Comparison of ENCODE assay signal across 1 cellular context in genomic region chr4:103019319-103020124, GRCh38.
TF ChIP-seq lines count a peak whose summit lies in the region.

A gene with protein sequence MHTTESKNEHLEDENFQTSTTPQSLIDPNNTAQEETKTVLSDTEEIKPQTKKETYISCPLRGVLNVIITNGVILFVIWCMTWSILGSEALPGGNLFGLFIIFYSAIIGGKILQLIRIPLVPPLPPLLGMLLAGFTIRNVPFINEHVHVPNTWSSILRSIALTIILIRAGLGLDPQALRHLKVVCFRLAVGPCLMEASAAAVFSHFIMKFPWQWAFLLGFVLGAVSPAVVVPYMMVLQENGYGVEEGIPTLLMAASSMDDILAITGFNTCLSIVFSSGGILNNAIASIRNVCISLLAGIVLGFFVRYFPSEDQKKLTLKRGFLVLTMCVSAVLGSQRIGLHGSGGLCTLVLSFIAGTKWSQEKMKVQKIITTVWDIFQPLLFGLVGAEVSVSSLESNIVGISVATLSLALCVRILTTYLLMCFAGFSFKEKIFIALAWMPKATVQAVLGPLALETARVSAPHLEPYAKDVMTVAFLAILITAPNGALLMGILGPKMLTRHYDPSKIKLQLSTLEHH (minus strand): TSS chr4:103019705. CDS start chr4:102991711, 27,994 bp downstream.

TF ChIP-seq in K562, 482 proteins besides CTCF, POLR2A, EP300 and RAD21 (continued from another document and continues in another):
- TF ChIP-seq ETS1 (conservative IDR thresholded peaks at IDR 0.05; ENCODE audit: control insufficient read depth, low read depth, low read length) (peak; percentile 70; the same call in 1 of the 2 replicates), CCNT2 (IDR thresholded peaks at IDR 0.05; ENCODE audit: borderline replicate concordance, extremely low read depth, insufficient read length, low read depth, low read length) (peak; percentile 90), CHD4 (IDR thresholded peaks at IDR 0.05; ENCODE audit: insufficient read depth, insufficient replicate concordance, low read depth, low read length, poor library complexity, severe bottlenecking) (no peak), KAT8 (IDR thresholded peaks at IDR 0.05; ENCODE audit: low read depth) (no peak), TAF7 (tag; IDR thresholded peaks at IDR 0.05) (peak; percentile 10; the same call in 1 of the 2 replicates), TAF9B (IDR thresholded peaks at IDR 0.05; ENCODE audit: partially characterized antibody) (peak; percentile 70), NFE2 (IDR thresholded peaks at IDR 0.05; ENCODE audit: low read depth) (no peak), FOXJ2 (tag; IDR thresholded peaks at IDR 0.05) (no peak), NEUROD1 (IDR thresholded peaks at IDR 0.05; ENCODE audit: borderline replicate concordance, low read depth, low read length, partially characterized antibody) (no peak), HDAC3 (IDR thresholded peaks at IDR 0.05; ENCODE audit: borderline replicate concordance, partially characterized antibody) (peak; percentile 36), CSDE1 (IDR thresholded peaks at IDR 0.05) (peak in 1 of 2 experiments; percentile 67; a peak in 1 of 4 replicates), HOXB6 (CRISPR knock-in tag; IDR thresholded peaks at IDR 0.05; ENCODE audit: borderline replicate concordance) (no peak), ZNF318 (IDR thresholded peaks at IDR 0.05; ENCODE audit: borderline replicate concordance in 1 of 2, low read depth in 1 of 2) (no peak; a peak in 1 of 4 replicates), CBX8 (IDR thresholded peaks at IDR 0.05; ENCODE audit: borderline replicate concordance, extremely low read depth, low read depth, low read length, poor library complexity, severe bottlenecking) (no peak), NUFIP1 (IDR thresholded peaks at IDR 0.05; ENCODE audit: partially characterized antibody) (no peak), RUNX1 (IDR thresholded peaks at IDR 0.05; ENCODE audit: low read depth) (peak; percentile 73; the same call in 1 of the 2 replicates), ZNF217 (CRISPR knock-in tag; IDR thresholded peaks at IDR 0.05) (no peak), BRD9 (IDR thresholded peaks at IDR 0.05; ENCODE audit: low read depth, partially characterized antibody) (peak; percentile 18), HMGN3 (IDR thresholded peaks at IDR 0.05; ENCODE audit: borderline replicate concordance, extremely low read depth, insufficient read length, low read depth, low read length) (peak; percentile 97), HLTF (IDR thresholded peaks at IDR 0.05) (no peak), ZNF75A (CRISPR knock-in tag; IDR thresholded peaks at IDR 0.05) (no peak), PHF20 (IDR thresholded peaks at IDR 0.05; ENCODE audit: partially characterized antibody) (peak; percentile 97), ZNF146 (CRISPR knock-in tag; IDR thresholded peaks at IDR 0.05; ENCODE audit: unreplicated experiment) (no peak), ZNF707 (CRISPR knock-in tag; conservative IDR thresholded peaks at IDR 0.05) (no peak), PTBP1 (IDR thresholded peaks at IDR 0.05; ENCODE audit: low read depth, low read length) (no peak), ESRRB (CRISPR knock-in tag; IDR thresholded peaks at IDR 0.05; ENCODE audit: borderline replicate concordance) (no peak), CCAR2 (IDR thresholded peaks at IDR 0.05; ENCODE audit: low read depth, low read length) (no peak), NELFE (IDR thresholded peaks at IDR 0.05; ENCODE audit: insufficient read depth, insufficient read length) (no peak), MBD2 (IDR thresholded peaks at IDR 0.05; ENCODE audit: borderline replicate concordance, low read depth) (peak; percentile 51; the same call in 1 of the 2 replicates), C11orf30 (IDR thresholded peaks at IDR 0.05; ENCODE audit: low read depth) (peak; percentile 86), PRMT5 (CRISPR knock-in tag; IDR thresholded peaks at IDR 0.05) (no peak)
- TF ChIP-seq, protein P1, sequence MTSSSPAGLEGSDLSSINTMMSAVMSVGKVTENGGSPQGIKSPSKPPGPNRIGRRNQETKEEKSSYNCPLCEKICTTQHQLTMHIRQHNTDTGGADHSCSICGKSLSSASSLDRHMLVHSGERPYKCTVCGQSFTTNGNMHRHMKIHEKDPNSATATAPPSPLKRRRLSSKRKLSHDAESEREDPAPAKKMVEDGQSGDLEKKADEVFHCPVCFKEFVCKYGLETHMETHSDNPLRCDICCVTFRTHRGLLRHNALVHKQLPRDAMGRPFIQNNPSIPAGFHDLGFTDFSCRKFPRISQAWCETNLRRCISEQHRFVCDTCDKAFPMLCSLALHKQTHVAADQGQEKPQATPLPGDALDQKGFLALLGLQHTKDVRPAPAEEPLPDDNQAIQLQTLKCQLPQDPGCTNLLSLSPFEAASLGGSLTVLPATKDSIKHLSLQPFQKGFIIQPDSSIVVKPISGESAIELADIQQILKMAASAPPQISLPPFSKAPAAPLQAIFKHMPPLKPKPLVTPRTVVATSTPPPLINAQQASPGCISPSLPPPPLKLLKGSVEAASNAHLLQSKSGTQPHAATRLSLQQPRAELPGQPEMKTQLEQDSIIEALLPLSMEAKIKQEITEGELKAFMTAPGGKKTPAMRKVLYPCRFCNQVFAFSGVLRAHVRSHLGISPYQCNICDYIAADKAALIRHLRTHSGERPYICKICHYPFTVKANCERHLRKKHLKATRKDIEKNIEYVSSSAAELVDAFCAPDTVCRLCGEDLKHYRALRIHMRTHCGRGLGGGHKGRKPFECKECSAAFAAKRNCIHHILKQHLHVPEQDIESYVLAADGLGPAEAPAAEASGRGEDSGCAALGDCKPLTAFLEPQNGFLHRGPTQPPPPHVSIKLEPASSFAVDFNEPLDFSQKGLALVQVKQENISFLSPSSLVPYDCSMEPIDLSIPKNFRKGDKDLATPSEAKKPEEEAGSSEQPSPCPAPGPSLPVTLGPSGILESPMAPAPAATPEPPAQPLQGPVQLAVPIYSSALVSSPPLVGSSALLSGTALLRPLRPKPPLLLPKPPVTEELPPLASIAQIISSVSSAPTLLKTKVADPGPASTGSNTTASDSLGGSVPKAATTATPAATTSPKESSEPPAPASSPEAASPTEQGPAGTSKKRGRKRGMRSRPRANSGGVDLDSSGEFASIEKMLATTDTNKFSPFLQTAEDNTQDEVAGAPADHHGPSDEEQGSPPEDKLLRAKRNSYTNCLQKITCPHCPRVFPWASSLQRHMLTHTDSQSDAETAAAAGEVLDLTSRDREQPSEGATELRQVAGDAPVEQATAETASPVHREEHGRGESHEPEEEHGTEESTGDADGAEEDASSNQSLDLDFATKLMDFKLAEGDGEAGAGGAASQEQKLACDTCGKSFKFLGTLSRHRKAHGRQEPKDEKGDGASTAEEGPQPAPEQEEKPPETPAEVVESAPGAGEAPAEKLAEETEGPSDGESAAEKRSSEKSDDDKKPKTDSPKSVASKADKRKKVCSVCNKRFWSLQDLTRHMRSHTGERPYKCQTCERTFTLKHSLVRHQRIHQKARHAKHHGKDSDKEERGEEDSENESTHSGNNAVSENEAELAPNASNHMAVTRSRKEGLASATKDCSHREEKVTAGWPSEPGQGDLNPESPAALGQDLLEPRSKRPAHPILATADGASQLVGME (CRISPR knock-in tag; IDR thresholded peaks at IDR 0.05): no peak
- TF ChIP-seq, protein P2, sequence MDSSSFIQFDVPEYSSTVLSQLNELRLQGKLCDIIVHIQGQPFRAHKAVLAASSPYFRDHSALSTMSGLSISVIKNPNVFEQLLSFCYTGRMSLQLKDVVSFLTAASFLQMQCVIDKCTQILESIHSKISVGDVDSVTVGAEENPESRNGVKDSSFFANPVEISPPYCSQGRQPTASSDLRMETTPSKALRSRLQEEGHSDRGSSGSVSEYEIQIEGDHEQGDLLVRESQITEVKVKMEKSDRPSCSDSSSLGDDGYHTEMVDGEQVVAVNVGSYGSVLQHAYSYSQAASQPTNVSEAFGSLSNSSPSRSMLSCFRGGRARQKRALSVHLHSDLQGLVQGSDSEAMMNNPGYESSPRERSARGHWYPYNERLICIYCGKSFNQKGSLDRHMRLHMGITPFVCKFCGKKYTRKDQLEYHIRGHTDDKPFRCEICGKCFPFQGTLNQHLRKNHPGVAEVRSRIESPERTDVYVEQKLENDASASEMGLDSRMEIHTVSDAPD (CRISPR knock-in tag; IDR thresholded peaks at IDR 0.05): no peak
- TF ChIP-seq, protein P3, sequence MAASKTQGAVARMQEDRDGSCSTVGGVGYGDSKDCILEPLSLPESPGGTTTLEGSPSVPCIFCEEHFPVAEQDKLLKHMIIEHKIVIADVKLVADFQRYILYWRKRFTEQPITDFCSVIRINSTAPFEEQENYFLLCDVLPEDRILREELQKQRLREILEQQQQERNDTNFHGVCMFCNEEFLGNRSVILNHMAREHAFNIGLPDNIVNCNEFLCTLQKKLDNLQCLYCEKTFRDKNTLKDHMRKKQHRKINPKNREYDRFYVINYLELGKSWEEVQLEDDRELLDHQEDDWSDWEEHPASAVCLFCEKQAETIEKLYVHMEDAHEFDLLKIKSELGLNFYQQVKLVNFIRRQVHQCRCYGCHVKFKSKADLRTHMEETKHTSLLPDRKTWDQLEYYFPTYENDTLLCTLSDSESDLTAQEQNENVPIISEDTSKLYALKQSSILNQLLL (CRISPR knock-in tag; IDR thresholded peaks at IDR 0.05; ENCODE audit: borderline replicate concordance): no peak
- TF ChIP-seq, protein P4, sequence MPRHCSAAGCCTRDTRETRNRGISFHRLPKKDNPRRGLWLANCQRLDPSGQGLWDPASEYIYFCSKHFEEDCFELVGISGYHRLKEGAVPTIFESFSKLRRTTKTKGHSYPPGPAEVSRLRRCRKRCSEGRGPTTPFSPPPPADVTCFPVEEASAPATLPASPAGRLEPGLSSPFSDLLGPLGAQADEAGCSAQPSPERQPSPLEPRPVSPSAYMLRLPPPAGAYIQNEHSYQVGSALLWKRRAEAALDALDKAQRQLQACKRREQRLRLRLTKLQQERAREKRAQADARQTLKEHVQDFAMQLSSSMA (CRISPR knock-in tag; IDR thresholded peaks at IDR 0.05): no peak
- TF ChIP-seq, protein P5, sequence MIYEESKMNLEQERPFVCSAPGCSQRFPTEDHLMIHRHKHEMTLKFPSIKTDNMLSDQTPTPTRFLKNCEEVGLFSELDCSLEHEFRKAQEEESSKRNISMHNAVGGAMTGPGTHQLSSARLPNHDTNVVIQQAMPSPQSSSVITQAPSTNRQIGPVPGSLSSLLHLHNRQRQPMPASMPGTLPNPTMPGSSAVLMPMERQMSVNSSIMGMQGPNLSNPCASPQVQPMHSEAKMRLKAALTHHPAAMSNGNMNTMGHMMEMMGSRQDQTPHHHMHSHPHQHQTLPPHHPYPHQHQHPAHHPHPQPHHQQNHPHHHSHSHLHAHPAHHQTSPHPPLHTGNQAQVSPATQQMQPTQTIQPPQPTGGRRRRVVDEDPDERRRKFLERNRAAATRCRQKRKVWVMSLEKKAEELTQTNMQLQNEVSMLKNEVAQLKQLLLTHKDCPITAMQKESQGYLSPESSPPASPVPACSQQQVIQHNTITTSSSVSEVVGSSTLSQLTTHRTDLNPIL (CRISPR knock-in tag; IDR thresholded peaks at IDR 0.05): no peak
